1 cellular context compared by ENCODE assay signal in genomic region chr6:13614926-13615801, GRCh38.
A peak's percentile ranks its signal among the peaks of the same experiment; 100 is the strongest.
TF ChIP-seq lines count a peak whose summit lies in the region.

Gene NOL7, plus strand, starts transcription at chr6:13615335. Its CDS starts 24 bp downstream, at chr6:13615359.

TF ChIP-seq in H1, 55 proteins besides CTCF, POLR2A, EP300 and RAD21 (continued from another document):
- TF ChIP-seq CBX8 (IDR thresholded peaks at IDR 0.05; ENCODE audit: borderline replicate concordance, low read depth, low read length) = no peak
- TF ChIP-seq CBX5 (IDR thresholded peaks at IDR 0.05; ENCODE audit: low read depth, low read length) = no peak
- TF ChIP-seq TCF12 (IDR thresholded peaks at IDR 0.05; ENCODE audit: low read depth, low read length) = no peak
- TF ChIP-seq RXRA (IDR thresholded peaks at IDR 0.05; ENCODE audit: insufficient read depth, low read depth, low read length) = no peak
- TF ChIP-seq NANOG (IDR thresholded peaks at IDR 0.05; ENCODE audit: insufficient read depth, low read depth, low read length, poor library complexity, severe bottlenecking) = no peak
- peak; percentile 98 for TF ChIP-seq PHF8 (conservative IDR thresholded peaks at IDR 0.05; ENCODE audit: low read depth, low read length)
- TF ChIP-seq TAF7 (optimal IDR thresholded peaks at IDR 0.05; ENCODE audit: borderline replicate concordance, low read depth, low read length) = peak; percentile 66
- TF ChIP-seq SIRT6 (IDR thresholded peaks at IDR 0.05; ENCODE audit: low read length) = no peak
- TF ChIP-seq MAFK (IDR thresholded peaks at IDR 0.05; ENCODE audit: low read depth, low read length) = no peak
- 0 out of 2 replicates have a peak, but pooled peaks have one; percentile 45 for TF ChIP-seq ATF3 (IDR thresholded peaks at IDR 0.05; ENCODE audit: insufficient read depth, low read depth, low read length)
- peak; percentile 84 for TF ChIP-seq ASH2L (IDR thresholded peaks at IDR 0.05; ENCODE audit: low read length)
- TF ChIP-seq RFX5 (IDR thresholded peaks at IDR 0.05; ENCODE audit: borderline replicate concordance, low read depth, low read length) = no peak
- TF ChIP-seq HDAC6 (IDR thresholded peaks at IDR 0.05; ENCODE audit: low read depth, low read length) = no peak
- TF ChIP-seq RBBP5 (IDR thresholded peaks at IDR 0.05; ENCODE audit: borderline replicate concordance, low read depth, low read length) = peak; percentile 97
- TF ChIP-seq SP4 (IDR thresholded peaks at IDR 0.05; ENCODE audit: low read length) = peak; percentile 52; the same call in 1 of the 2 replicates
- peak; percentile 36; the same call in 1 of the 2 replicates for TF ChIP-seq SP1 (IDR thresholded peaks at IDR 0.05; ENCODE audit: low read depth, low read length)
- peak; percentile 53; the same call in 1 of the 2 replicates for TF ChIP-seq KDM5A (IDR thresholded peaks at IDR 0.05; ENCODE audit: low read length)
- peak in 1 of 2 experiments; percentile 87; a peak in 3 of 4 replicates for TF ChIP-seq SIN3A (conservative IDR thresholded peaks at IDR 0.05 in 1 of 2, IDR thresholded peaks at IDR 0.05 in 1 of 2; ENCODE audit: low read depth in 1 of 2, low read length in 2 of 2)
- TF ChIP-seq CREB1 (IDR thresholded peaks at IDR 0.05) = no peak
- TF ChIP-seq TBP (IDR thresholded peaks at IDR 0.05; ENCODE audit: low read depth, low read length) = peak; percentile 91; the same call in 1 of the 2 replicates
- peak; percentile 89; the same call in 1 of the 2 replicates for TF ChIP-seq GABPA (IDR thresholded peaks at IDR 0.05; ENCODE audit: borderline replicate concordance, insufficient read depth, low read length)
- no peak for TF ChIP-seq SUZ12 (IDR thresholded peaks at IDR 0.05; ENCODE audit: low read length)
- no peak for TF ChIP-seq CTBP2 (IDR thresholded peaks at IDR 0.05; ENCODE audit: borderline replicate concordance, insufficient read depth, insufficient read length, low read length)
- no peak for TF ChIP-seq EZH2 (IDR thresholded peaks at IDR 0.05; ENCODE audit: low read depth, low read length, severe bottlenecking)
- no peak for TF ChIP-seq CHD1 (IDR thresholded peaks at IDR 0.05; ENCODE audit: low read depth, low read length)
- no peak for TF ChIP-seq RNF2 (IDR thresholded peaks at IDR 0.05; ENCODE audit: borderline replicate concordance, low read depth, low read length, missing control alignments, poor library complexity, severe bottlenecking)
- peak; percentile 72 for TF ChIP-seq E2F6 (IDR thresholded peaks at IDR 0.05)
- 0 out of 2 replicates have a peak, but pooled peaks have one; percentile 36 for TF ChIP-seq ATF2 (IDR thresholded peaks at IDR 0.05; ENCODE audit: low read length)
- TF ChIP-seq GTF2F1 (IDR thresholded peaks at IDR 0.05; ENCODE audit: borderline replicate concordance, low read depth, low read length) = no peak
- TF ChIP-seq SAP30 (IDR thresholded peaks at IDR 0.05; ENCODE audit: insufficient read depth, insufficient replicate concordance, low read length) = peak; percentile 95
- TF ChIP-seq HDAC2 (IDR thresholded peaks at IDR 0.05; ENCODE audit: borderline replicate concordance in 1 of 2, low read depth in 2 of 2, low read length in 2 of 2) = 0 out of 4 replicates have a peak, but pooled peaks have one; percentile 14 to 76
- peak; percentile 81 for TF ChIP-seq NRF1 (IDR thresholded peaks at IDR 0.05; ENCODE audit: low read depth, low read length)
- no peak for TF ChIP-seq JUND (IDR thresholded peaks at IDR 0.05; ENCODE audit: low read length)
- no peak for TF ChIP-seq POU5F1 (IDR thresholded peaks at IDR 0.05; ENCODE audit: low read depth, low read length)
- TF ChIP-seq SP2 (IDR thresholded peaks at IDR 0.05; ENCODE audit: low read length) = peak; percentile 56; the same call in 1 of the 2 replicates
- TF ChIP-seq FOSL1 (IDR thresholded peaks at IDR 0.05; ENCODE audit: insufficient read depth, low read depth, low read length) = no peak
- no peak for TF ChIP-seq CHD7 (IDR thresholded peaks at IDR 0.05; ENCODE audit: insufficient replicate concordance, low read length)
- TF ChIP-seq JUN (IDR thresholded peaks at IDR 0.05; ENCODE audit: low read depth, low read length) = no peak
- peak; percentile 70 for TF ChIP-seq KDM4A (IDR thresholded peaks at IDR 0.05; ENCODE audit: low read depth, low read length, severe bottlenecking)
- no peak for TF ChIP-seq SRF (IDR thresholded peaks at IDR 0.05; ENCODE audit: low read depth, low read length)
- TF ChIP-seq YY1 (IDR thresholded peaks at IDR 0.05; ENCODE audit: low read depth, low read length) = peak; percentile 66; the same call in 1 of the 2 replicates
- TF ChIP-seq USF2 (IDR thresholded peaks at IDR 0.05; ENCODE audit: low read length) = no peak
- TF ChIP-seq BRCA1 (IDR thresholded peaks at IDR 0.05; ENCODE audit: low read depth, low read length) = no peak
- TF ChIP-seq CHD2 (IDR thresholded peaks at IDR 0.05; ENCODE audit: low read length) = peak; percentile 89
- 0 out of 2 replicates have a peak, but pooled peaks have one; percentile 37 for TF ChIP-seq EGR1 (IDR thresholded peaks at IDR 0.05; ENCODE audit: borderline replicate concordance, low read depth, low read length)
- TF ChIP-seq BACH1 (IDR thresholded peaks at IDR 0.05; ENCODE audit: low read length) = peak; percentile 45
